ENCODE assay signal across 5 cellular contexts in the genomic region with DNA sequence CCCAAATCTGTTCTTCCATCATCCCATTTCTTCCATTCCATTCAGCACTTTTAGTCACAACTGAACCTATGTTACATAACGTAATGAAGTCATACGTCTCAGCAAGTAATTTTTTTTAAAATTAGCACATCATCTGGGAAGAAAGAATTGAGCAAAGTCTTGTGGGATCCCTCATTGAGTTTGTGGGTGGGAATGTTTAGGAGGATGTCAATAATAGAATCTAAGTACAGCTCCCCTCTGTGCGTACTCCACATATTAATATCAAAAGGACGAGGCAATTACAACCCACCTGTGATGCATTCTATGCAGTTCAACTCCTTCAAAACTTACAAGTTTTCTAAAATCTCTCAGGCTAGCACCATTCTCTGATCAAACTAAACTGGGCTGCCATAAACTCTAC.
"Had no signal": no experiment of that assay in that cellular context is flagged by ENCODE, and none has a peak within 500 bp of the region (broad histone marks: within the 10 kb centered on the region; RNA-seq: fewer than 3 reads in every experiment).

No MANE protein-coding gene starts in this region.

- DNase-seq: IMR-90, KBM-7, KG1 had no signal

- H3K27ac ChIP-seq: HL-60 had no signal

- H3K4me3 ChIP-seq: K562 had no signal
